Comparison of ENCODE assay signal across 15 cellular contexts in genomic region chr4:115529126-115529525, GRCh38.
DNase-seq lines count a peak whose midpoint lies in the region; ATAC-seq and TF ChIP-seq lines count a peak whose summit lies in the region.
"Had no signal": no experiment of that assay in that cellular context is flagged by ENCODE, and none has a peak within 500 bp of the region (broad histone marks: within the 10 kb centered on the region; RNA-seq: fewer than 3 reads in every experiment).

No MANE protein-coding gene starts in this region.

- H3K4me1 Mint-ChIP-seq in Calu3 (ENCODE audit: low read depth, unreplicated experiment) = no peaks in the 10 kb centered on the region
- H3K4me1 Mint-ChIP-seq: B cell; CD4-positive, CD25-positive, alpha-beta regulatory T cell had no signal

- ATAC-seq in GM18867 (IDR thresholded peaks at IDR 0.05; ENCODE audit: unreplicated experiment) = no peak
- ATAC-seq: CD8-positive, alpha-beta T cell had no signal

- H3K36me3 Mint-ChIP-seq in Calu3 (ENCODE audit: insufficient read depth, unreplicated experiment) = no peaks in the 10 kb centered on the region
- H3K36me3 Mint-ChIP-seq: CD4-positive, CD25-positive, alpha-beta regulatory T cell; CD8-positive, alpha-beta T cell had no signal

- intact Hi-C loops in Calu3 (cut with micrococcal nuclease; ENCODE audit: unreplicated experiment) = no loop called here

- peak; percentile 66 for DNase-seq in NCI-H226
- DNase-seq in astrocyte of the hippocampus (ENCODE audit: low read depth, low spot score) = peak; percentile 3
- peak; percentile 7 for DNase-seq in foreskin melanocyte
- no peak for DNase-seq in Calu3
- no peak for DNase-seq in NCI-H1436 (lab: John Stamatoyannopoulos, UW)
- DNase-seq: Caco-2; CD4-positive, CD25-positive, alpha-beta regulatory T cell; CD8-positive, alpha-beta T cell; DMS 273 treated with DMSO at 0.1 percent for 48 hours; DMS79; GF-D8; GOT3; HFFc6 had no signal

- CTCF ChIA-PET in Calu3 (lab: Charles Lee) = no interaction called here

- TF ChIP-seq CTCF in Calu3 (IDR thresholded peaks at IDR 0.05; ENCODE audit: unreplicated experiment) = no peak

- no peak overlapping the region for H3K27ac Mint-ChIP-seq in Calu3 (ENCODE audit: unreplicated experiment)
- H3K27ac Mint-ChIP-seq: B cell; CD4-positive, CD25-positive, alpha-beta regulatory T cell; CD8-positive, alpha-beta T cell; HFFc6 had no signal

- H3K27me3 Mint-ChIP-seq in Calu3 (ENCODE audit: unreplicated experiment) = no peaks in the 10 kb centered on the region
- H3K27me3 Mint-ChIP-seq: B cell; CD4-positive, CD25-positive, alpha-beta regulatory T cell had no signal

- no peak overlapping the region for H3K4me3 Mint-ChIP-seq in Calu3 (ENCODE audit: low read depth, unreplicated experiment)
- H3K4me3 Mint-ChIP-seq: B cell; CD4-positive, CD25-positive, alpha-beta regulatory T cell; CD8-positive, alpha-beta T cell; HFFc6 had no signal

- H3K9me3 Mint-ChIP-seq in Calu3 (ENCODE audit: low read depth, unreplicated experiment) = no peaks in the 10 kb centered on the region

- BruUV-seq in Calu3 (replicated peaks; lab: Mats Ljungman, UMichigan) = no TSS peak

Comparison
In these comparisons a context has a peak if more than half of its experiments do, and no peak if none do; other contexts are left out.
1. DNase-seq: peak in NCI-H226 (single experiment), astrocyte of the hippocampus (single experiment) and foreskin melanocyte (single experiment); none in Calu3 (single experiment) and NCI-H1436 (single experiment).